In the genomic region with DNA sequence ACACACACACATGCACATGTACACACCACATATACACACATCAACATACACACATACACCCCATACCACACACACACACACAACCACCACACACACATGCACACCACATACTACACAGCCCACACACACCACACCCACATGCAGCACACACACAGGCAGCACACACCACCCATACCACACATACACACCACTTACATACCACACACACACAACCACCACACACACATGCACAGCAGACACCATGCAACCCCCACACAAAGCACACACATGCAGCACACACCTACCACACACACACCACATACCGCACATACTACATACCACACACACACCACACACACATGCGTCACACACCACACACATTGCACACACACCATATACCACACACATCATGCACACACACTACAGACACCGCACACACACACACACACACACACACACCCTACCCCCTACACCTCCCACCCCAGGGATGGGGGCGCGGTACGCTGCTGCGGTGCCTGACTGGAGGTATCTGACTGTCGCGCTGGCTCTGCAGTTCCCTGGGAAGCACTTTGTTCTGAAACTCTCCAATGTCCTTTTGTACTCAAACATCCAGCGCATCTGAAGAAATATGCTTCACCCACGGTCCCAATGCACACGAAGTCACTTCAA, we compare ENCODE assay signal across 1 cellular context.
TF ChIP-seq lines count a peak whose summit lies in the region.

No MANE protein-coding gene starts in this region.

TF ChIP-seq in H1, 55 proteins besides CTCF, POLR2A, EP300 and RAD21:
- no peak for TF ChIP-seq MAFK (IDR thresholded peaks at IDR 0.05; ENCODE audit: low read depth, low read length)
- TF ChIP-seq SUZ12 (IDR thresholded peaks at IDR 0.05; ENCODE audit: low read length), result no peak
- no peak for TF ChIP-seq EGR1 (IDR thresholded peaks at IDR 0.05; ENCODE audit: borderline replicate concordance, low read depth, low read length)
- TF ChIP-seq JUN (IDR thresholded peaks at IDR 0.05; ENCODE audit: low read depth, low read length), result no peak
- no peak for TF ChIP-seq RNF2 (IDR thresholded peaks at IDR 0.05; ENCODE audit: borderline replicate concordance, low read depth, low read length, missing control alignments, poor library complexity, severe bottlenecking)
- TF ChIP-seq BRCA1 (IDR thresholded peaks at IDR 0.05; ENCODE audit: low read depth, low read length), result no peak
- no peak for TF ChIP-seq POLR2AphosphoS5 (IDR thresholded peaks at IDR 0.05; ENCODE audit: low read depth, low read length)
- TF ChIP-seq KDM5A (IDR thresholded peaks at IDR 0.05; ENCODE audit: low read length), result no peak
- TF ChIP-seq YY1 (IDR thresholded peaks at IDR 0.05; ENCODE audit: low read depth, low read length), result no peak
- no peak for TF ChIP-seq TBP (IDR thresholded peaks at IDR 0.05; ENCODE audit: low read depth, low read length)
- TF ChIP-seq TEAD4 (IDR thresholded peaks at IDR 0.05; ENCODE audit: low read depth, low read length), result no peak
- no peak for TF ChIP-seq RBBP5 (IDR thresholded peaks at IDR 0.05; ENCODE audit: borderline replicate concordance, low read depth, low read length)
- no peak for TF ChIP-seq SIN3A (conservative IDR thresholded peaks at IDR 0.05 in 1 of 2, IDR thresholded peaks at IDR 0.05 in 1 of 2; ENCODE audit: low read depth in 1 of 2, low read length in 2 of 2)
- no peak for TF ChIP-seq GABPA (IDR thresholded peaks at IDR 0.05; ENCODE audit: borderline replicate concordance, insufficient read depth, low read length)
- no peak for TF ChIP-seq SP1 (IDR thresholded peaks at IDR 0.05; ENCODE audit: low read depth, low read length)
- TF ChIP-seq PHF8 (conservative IDR thresholded peaks at IDR 0.05; ENCODE audit: low read depth, low read length), result no peak
- TF ChIP-seq SRF (IDR thresholded peaks at IDR 0.05; ENCODE audit: low read depth, low read length), result no peak
